In the genomic region with DNA sequence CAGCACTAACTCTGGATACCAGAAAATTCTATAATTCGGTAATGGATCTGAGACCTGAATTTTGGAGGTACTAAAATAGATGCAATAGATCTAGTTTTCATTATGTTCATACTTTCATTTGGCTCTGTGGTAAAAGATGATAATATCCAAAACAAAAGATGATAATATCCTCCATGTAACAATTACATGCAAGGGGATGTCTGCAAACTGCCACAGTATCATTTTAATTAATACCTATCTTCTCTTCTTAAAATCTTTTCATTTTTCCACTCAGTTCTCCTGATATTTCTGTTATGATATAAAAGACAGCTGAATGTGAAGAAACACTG, we compare ENCODE assay signal across 9 cellular contexts. TPM values are rescaled to one million over a fixed set of nuclear protein-coding genes. Genes with fewer than 3 reads are reported as not detected.
DNase-seq lines count a peak whose midpoint lies in the region; ATAC-seq and TF ChIP-seq lines count a peak whose summit lies in the region.
"Had no signal": no experiment of that assay in that cellular context is flagged by ENCODE, and none has a peak within 500 bp of the region (broad histone marks: within the 10 kb centered on the region; RNA-seq: fewer than 3 reads in every experiment).

No MANE protein-coding gene starts in this region.

- peak overlapping the region; percentile 43 to 49 for H3K4me3 ChIP-seq in HCT116 (replicated peaks in 1 of 2; ENCODE audit: low read depth in 1 of 2, low read length in 2 of 2)
- H3K4me3 ChIP-seq in WI38 (ENCODE audit: low read depth, low read length) = peak overlapping the region; percentile 51
- peak overlapping the region; percentile 59 for H3K4me3 ChIP-seq in smooth muscle cell

- BruUV-seq in HCT116 (replicated peaks; lab: Mats Ljungman, UMichigan) = no TSS peak

- H3K4me1 ChIP-seq in HCT116 (ENCODE audit: control insufficient read depth in 1 of 2, insufficient read depth in 2 of 2, low read length in 2 of 2) (peaks cover 15 to 28% of the 10 kb centered on the region in 2 experiments), foreskin keratinocyte (no peaks in the 10 kb centered on the region), smooth muscle cell (ENCODE audit: low read depth) (peaks cover 26% of the 10 kb centered on the region)

- H3K9ac ChIP-seq in HCT116 (ENCODE audit: low read length) = peak overlapping the region; percentile 54
- H3K9ac ChIP-seq in smooth muscle cell (ENCODE audit: low read depth) = peak overlapping the region; percentile 37

- ATAC-seq in HCT116 (no peak), foreskin keratinocyte (no peak), GM21381 (IDR thresholded peaks at IDR 0.05; ENCODE audit: unreplicated experiment) (no peak)

- 91% methylated on average over 1 of the region's 1 CpG for WGBS in smooth muscle cell (ENCODE audit: low lambda C conversion rate)

- TF ChIP-seq POLR2A in HCT116 (IDR thresholded peaks at IDR 0.05; ENCODE audit: borderline replicate concordance, extremely low read depth, insufficient read depth, insufficient read length) = no peak

- intact Hi-C loops in HCT116 (cut with micrococcal nuclease) = no loop called here

- peaks cover 20% of the 10 kb centered on the region for H3F3A ChIP-seq in smooth muscle cell (ENCODE audit: low read depth)

- peaks cover 0 to 5% of the 10 kb centered on the region in 2 experiments; a peak in 2 of 4 replicates for H3K36me3 ChIP-seq in HCT116 (ENCODE audit: control insufficient read depth in 1 of 2, insufficient read depth in 2 of 2, low read length in 2 of 2)
- no peaks in the 10 kb centered on the region for H3K36me3 ChIP-seq in smooth muscle cell (ENCODE audit: low read depth)

- H4K20me1 ChIP-seq in HCT116 (ENCODE audit: insufficient read depth) (no peaks in the 10 kb centered on the region), smooth muscle cell (ENCODE audit: low read depth) (no peaks in the 10 kb centered on the region)

- H3K79me2 ChIP-seq in HCT116 (ENCODE audit: insufficient read depth, low read length) (no peaks in the 10 kb centered on the region), smooth muscle cell (ENCODE audit: low read depth) (no peaks in the 10 kb centered on the region)

- peaks cover 0 to 6% of the 10 kb centered on the region in 2 experiments; a peak in 1 of 4 replicates for H3K9me3 ChIP-seq in HCT116 (ENCODE audit: control insufficient read depth in 1 of 2, insufficient read depth in 1 of 2, low read depth in 1 of 2, low read length in 2 of 2)
- no peaks in the 10 kb centered on the region for H3K9me3 ChIP-seq in smooth muscle cell (replicated peaks; ENCODE audit: low read depth)

- RAD21 ChIA-PET in HCT116 (lab: Charles Lee; ENCODE audit: low non-redundant PET in 1 of 2, low total read pairs in 2 of 2, uncharacterized antibody in 2 of 2, unreplicated experiment in 2 of 2) = no interaction called here

- H3K9me2 ChIP-seq in HCT116 (ENCODE audit: insufficient read depth) = no peaks in the 10 kb centered on the region

- CTCF ChIA-PET in HCT116 (lab: Charles Lee) = no interaction called here

- H3K27me3 ChIP-seq in HCT116 (ENCODE audit: insufficient read depth, low read length) (no peaks in the 10 kb centered on the region), foreskin keratinocyte (no peaks in the 10 kb centered on the region), smooth muscle cell (ENCODE audit: low read depth) (no peaks in the 10 kb centered on the region)

- DNase-seq in HCT116 (ENCODE audit: low read depth, low spot score) = no peak
- DNase-seq in foreskin keratinocyte = no peak
- DNase-seq in smooth muscle cell (lab: John Stamatoyannopoulos, UW; ENCODE audit: unreplicated experiment) = no peak
- no peak for DNase-seq in T1000 (lab: John Stamatoyannopoulos, UW)
- DNase-seq in DMS79 (lab: John Stamatoyannopoulos, UW) = no peak
- DNase-seq in HuH-7 (ENCODE audit: low spot score) = no peak

- peak overlapping the region; percentile 48 for H2AFZ ChIP-seq in HCT116 (ENCODE audit: low read depth, low read length, poor library complexity, severe bottlenecking)
- peak overlapping the region; percentile 78 for H2AFZ ChIP-seq in smooth muscle cell (ENCODE audit: low read depth)

- TF ChIP-seq CTCF in HCT116 (IDR thresholded peaks at IDR 0.05 in 2 of 3, conservative IDR thresholded peaks at IDR 0.05 in 1 of 3; ENCODE audit: borderline replicate concordance in 1 of 3, insufficient read depth in 1 of 3, low read depth in 2 of 3, low read length in 2 of 3) (no peak), WI38 (IDR thresholded peaks at IDR 0.05; ENCODE audit: low read depth, low read length) (no peak), foreskin keratinocyte (conservative IDR thresholded peaks at IDR 0.05) (no peak), smooth muscle cell (IDR thresholded peaks at IDR 0.05; ENCODE audit: borderline replicate concordance, insufficient read depth, poor library complexity, severe bottlenecking) (no peak)

- H3K27ac ChIP-seq in HCT116 (ENCODE audit: low read depth, low read length) = peak overlapping the region; percentile 61; the same call in 1 of the 2 replicates
- H3K27ac ChIP-seq in foreskin keratinocyte = peak overlapping the region; percentile 92
- H3K27ac ChIP-seq in smooth muscle cell (ENCODE audit: low read depth) = peak overlapping the region; percentile 90

- no peak for TF ChIP-seq RAD21 in HCT116 (IDR thresholded peaks at IDR 0.05; ENCODE audit: low read depth)

- POLR2A ChIA-PET in HCT116 (lab: Charles Lee) = no interaction called here

- H3K4me2 ChIP-seq in HCT116 (ENCODE audit: low read length) (peak overlapping the region; percentile 73), smooth muscle cell (peak overlapping the region; percentile 84)

TF ChIP-seq in HCT116, 20 proteins besides CTCF, POLR2A, EP300 and RAD21:
- TF ChIP-seq TCF7L2 (IDR thresholded peaks at IDR 0.05; ENCODE audit: borderline replicate concordance, extremely low read depth, insufficient read depth, insufficient read length) (no peak), EGR1 (IDR thresholded peaks at IDR 0.05; ENCODE audit: low read depth) (no peak), ELF1 (IDR thresholded peaks at IDR 0.05; ENCODE audit: borderline replicate concordance, low read depth) (no peak), SP1 (IDR thresholded peaks at IDR 0.05; ENCODE audit: low read depth) (no peak), POLR2AphosphoS5 (IDR thresholded peaks at IDR 0.05; ENCODE audit: low read depth, low read length) (no peak), EZH2 (IDR thresholded peaks at IDR 0.05) (no peak)
- TF ChIP-seq, protein P1, sequence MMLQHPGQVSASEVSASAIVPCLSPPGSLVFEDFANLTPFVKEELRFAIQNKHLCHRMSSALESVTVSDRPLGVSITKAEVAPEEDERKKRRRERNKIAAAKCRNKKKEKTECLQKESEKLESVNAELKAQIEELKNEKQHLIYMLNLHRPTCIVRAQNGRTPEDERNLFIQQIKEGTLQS (IDR thresholded peaks at IDR 0.05) = no peak
- TF ChIP-seq, protein P2, sequence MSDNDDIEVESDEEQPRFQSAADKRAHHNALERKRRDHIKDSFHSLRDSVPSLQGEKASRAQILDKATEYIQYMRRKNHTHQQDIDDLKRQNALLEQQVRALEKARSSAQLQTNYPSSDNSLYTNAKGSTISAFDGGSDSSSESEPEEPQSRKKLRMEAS (IDR thresholded peaks at IDR 0.05) = no peak

RNA-seq across cellular contexts. Expression of a gene that starts 15.6 kb away (rescaled TPM):
- total RNA-seq in HCT116 (2021; ENCODE audit: unreplicated experiment) = 11.2 TPM
- polyA plus RNA-seq in HCT116 (2012) = 11.1 and 12.0 TPM in 2 replicates
- total RNA-seq in foreskin keratinocyte = 9.9 and 10.0 TPM in 2 replicates
- 5.9 and 6.4 TPM in 2 replicates for polyA plus RNA-seq in foreskin keratinocyte
- total RNA-seq in smooth muscle cell = 27.2 and 40.5 TPM in 2 replicates
- polyA plus RNA-seq in smooth muscle cell = 31.1 and 36.3 TPM in 2 replicates

RNA-seq across cellular contexts. Expression of a gene that starts 26.7 kb away (rescaled TPM):
- total RNA-seq in HCT116 (2021; ENCODE audit: unreplicated experiment) (0.32 TPM), foreskin keratinocyte (not detected in 2 replicates), smooth muscle cell (0.27 TPM in 1 of 2 replicates, not detected in the other)
- 0.15 and 0.33 TPM in 2 replicates for polyA plus RNA-seq in HCT116 (2012)
- polyA plus RNA-seq in foreskin keratinocyte (not detected in 2 replicates), smooth muscle cell (not detected in 2 replicates)
- total RNA-seq: glomerular endothelial cell had no signal

RNA-seq across cellular contexts. Expression of a gene that starts 33.1 kb away (rescaled TPM):
- total RNA-seq in HCT116 (2021; ENCODE audit: unreplicated experiment) (5.8 TPM), foreskin keratinocyte (5.0 and 5.1 TPM in 2 replicates), smooth muscle cell (1.8 and 3.5 TPM in 2 replicates)
- 3.6 and 3.7 TPM in 2 replicates for polyA plus RNA-seq in HCT116 (2012)
- polyA plus RNA-seq in foreskin keratinocyte (2.6 and 2.7 TPM in 2 replicates), smooth muscle cell (1.5 and 2.9 TPM in 2 replicates)
